ENCODE assay signal across 1 cellular context in the genomic region with DNA sequence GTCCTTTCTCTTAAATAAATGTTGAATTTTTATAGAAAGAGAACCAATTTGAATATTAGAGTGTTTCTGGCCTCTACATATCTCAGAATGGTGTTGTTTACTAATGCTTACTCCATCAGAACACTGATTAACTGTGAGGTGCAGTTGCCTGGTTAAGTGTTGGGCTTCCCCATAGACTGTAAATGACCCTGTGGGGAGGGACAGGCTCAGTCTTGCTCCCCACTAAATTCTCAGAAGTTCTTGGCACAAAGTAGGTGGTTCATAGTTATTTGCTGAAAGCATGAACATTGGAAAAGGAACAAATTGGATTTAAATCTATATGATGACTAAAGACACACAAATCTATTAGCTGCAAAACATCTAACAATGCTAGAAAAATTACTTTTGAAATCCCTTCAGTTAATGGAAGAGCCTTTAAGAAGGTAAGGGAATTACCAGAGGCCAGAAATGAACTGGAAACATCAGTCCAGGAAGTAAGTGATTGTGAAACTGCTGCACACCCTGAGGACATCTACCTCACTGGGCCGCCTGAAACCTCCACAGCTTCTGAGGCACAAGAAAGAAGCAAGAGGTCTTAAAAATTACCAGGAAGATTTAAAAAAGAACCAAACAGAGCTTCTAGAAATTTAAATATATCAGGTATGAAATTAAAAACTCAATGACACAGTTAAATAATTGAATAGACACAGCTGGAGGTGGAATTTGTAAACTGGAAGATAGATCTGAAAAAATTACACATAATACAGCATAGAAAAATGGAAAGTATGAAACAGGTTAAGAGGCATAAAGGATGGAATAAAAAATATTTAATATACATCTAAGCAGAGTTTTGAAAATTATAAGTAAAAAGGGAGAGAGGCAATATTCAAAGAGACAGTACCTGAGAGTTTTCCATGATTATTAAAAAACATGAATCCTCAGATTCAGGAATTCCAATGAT.
A peak's percentile ranks its signal among the peaks of the same experiment; 100 is the strongest.
TF ChIP-seq lines count a peak whose summit lies in the region.

No MANE protein-coding gene starts in this region.

TF ChIP-seq in IMR-90, 13 proteins besides CTCF, POLR2A, EP300 and RAD21:
- TF ChIP-seq RCOR1 (IDR thresholded peaks at IDR 0.05; ENCODE audit: insufficient replicate concordance, low read length) (peak; percentile 39), NFE2L2 (IDR thresholded peaks at IDR 0.05; ENCODE audit: low read depth, low read length) (no peak)
- TF ChIP-seq, protein P1, sequence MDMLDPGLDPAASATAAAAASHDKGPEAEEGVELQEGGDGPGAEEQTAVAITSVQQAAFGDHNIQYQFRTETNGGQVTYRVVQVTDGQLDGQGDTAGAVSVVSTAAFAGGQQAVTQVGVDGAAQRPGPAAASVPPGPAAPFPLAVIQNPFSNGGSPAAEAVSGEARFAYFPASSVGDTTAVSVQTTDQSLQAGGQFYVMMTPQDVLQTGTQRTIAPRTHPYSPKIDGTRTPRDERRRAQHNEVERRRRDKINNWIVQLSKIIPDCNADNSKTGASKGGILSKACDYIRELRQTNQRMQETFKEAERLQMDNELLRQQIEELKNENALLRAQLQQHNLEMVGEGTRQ (IDR thresholded peaks at IDR 0.05; ENCODE audit: low read depth, low read length): no peak
